Comparison of ENCODE assay signal across 8 cellular contexts in the genomic region with DNA sequence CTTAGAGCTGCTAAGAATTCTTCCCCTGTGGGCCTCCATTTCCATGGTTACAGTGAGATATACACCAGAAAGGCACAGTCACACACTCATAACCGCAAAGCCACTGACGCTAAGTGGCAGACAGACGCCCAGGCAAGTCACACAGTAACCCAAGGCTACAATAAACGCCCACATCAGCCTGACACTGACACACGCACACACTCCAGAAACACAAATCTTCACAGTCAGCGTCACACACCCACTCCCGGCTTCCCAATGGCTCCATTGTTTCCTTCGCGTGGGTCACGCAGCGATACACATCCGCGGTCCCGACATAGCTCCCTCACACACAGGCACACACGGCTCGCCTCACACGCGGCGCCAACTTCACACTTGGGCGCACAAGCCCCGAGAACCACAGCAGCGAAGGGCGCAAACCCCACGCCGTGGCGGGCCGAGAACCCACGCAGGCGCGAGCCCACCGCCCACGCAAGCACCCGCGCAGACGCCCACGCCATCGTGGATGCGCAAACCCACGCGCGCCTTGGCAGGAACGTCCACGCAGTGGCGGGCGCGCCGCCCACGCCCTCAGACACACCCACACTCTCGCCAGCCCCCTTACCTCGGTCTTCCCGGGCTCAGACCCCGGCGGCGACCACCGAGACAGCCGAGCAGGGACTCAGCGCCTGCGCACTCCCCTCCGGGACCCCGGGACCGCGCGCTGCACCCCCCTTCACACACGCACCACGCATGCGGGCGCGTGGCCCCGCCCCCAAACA. TPM values are rescaled to one million over a fixed set of nuclear protein-coding genes. Genes with fewer than 3 reads are reported as not detected.
DNase-seq lines count a peak whose midpoint lies in the region; ATAC-seq, FAIRE-seq and TF ChIP-seq lines count a peak whose summit lies in the region.

A gene (minus strand): TSS at position 675 of the 758 bp plus-strand sequence. CDS start 14,975 bp downstream, outside the sequence.

- H3K4me1 ChIP-seq in SJCRH30: no peaks in the 10 kb centered on the region

- peak within 1 kb of the TSS; percentile 27 for H3K27ac Mint-ChIP-seq in central memory CD8-positive, alpha-beta T cell (ENCODE audit: low read depth)

- H3K27me3 ChIP-seq in SJCRH30: no peaks in the 10 kb centered on the region

- peaks cover 6% of the 10 kb centered on the region for H3K36me3 ChIP-seq in SJCRH30

- H3K27me3 Mint-ChIP-seq in central memory CD8-positive, alpha-beta T cell: peaks cover 10% of the 10 kb centered on the region

- H3K4me3 ChIP-seq in SJCRH30: peak within 1 kb of the TSS; percentile 81

- H3K9me3 ChIP-seq in SJCRH30 (replicated peaks): no peaks in the 10 kb centered on the region

- H3K4me3 Mint-ChIP-seq in central memory CD8-positive, alpha-beta T cell: peak within 1 kb of the TSS; percentile 75

- peaks cover 7% of the 10 kb centered on the region for H3K36me3 Mint-ChIP-seq in central memory CD8-positive, alpha-beta T cell (ENCODE audit: insufficient read depth)

- ATAC-seq in central memory CD8-positive, alpha-beta T cell (replicated peaks; ENCODE audit: extremely low read depth, poor library complexity, severe bottlenecking): peak; percentile 48

- no peak for FAIRE-seq in D721Med (lab: Jason Lieb, UNC)

- peak; percentile 9 for DNase-seq in DMS79 (lab: John Stamatoyannopoulos, UW)
- DNase-seq in SJCRH30: peak; percentile 20 to 36
- no peak for DNase-seq in central memory CD8-positive, alpha-beta T cell (ENCODE audit: low spot score in 2 of 2)
- peak; percentile 90 for DNase-seq in left kidney (ENCODE audit: low read depth, low spot score)
- DNase-seq in stimulated activated CD4-positive, alpha-beta T cell treated with anti-CD3 and anti-CD28 coated beads, TNF-alpha, amount 100 ng/mL, for 48 hours (ENCODE audit: low read depth in 3 of 3): peak in 2 of 3 donors; percentile 2 to 5
- DNase-seq in NCI-H2081 treated with DMSO at 0.1 percent for 48 hours (lab: John Stamatoyannopoulos, UW): no peak
- DNase-seq in D721Med (ENCODE audit: insufficient read length, low spot score): no peak
- no peak for DNase-seq in NCI-H1694 treated with DMSO at 0.1 percent for 48 hours (lab: John Stamatoyannopoulos, UW)

- H3K27ac ChIP-seq in SJCRH30: peak within 1 kb of the TSS; percentile 80

- TF ChIP-seq CTCF in D721Med (IDR thresholded peaks at IDR 0.05; ENCODE audit: insufficient read depth, missing control alignments): no peak

- peaks cover 40% of the 10 kb centered on the region for H3K9me3 Mint-ChIP-seq in central memory CD8-positive, alpha-beta T cell

- H3K4me1 Mint-ChIP-seq in central memory CD8-positive, alpha-beta T cell: peaks cover 10% of the 10 kb centered on the region

RNA-seq across cellular contexts. Expression of the gene that starts here (rescaled TPM):
- 8.7 and 10.3 TPM in 2 replicates for total RNA-seq in SJCRH30 (2014; rRNA removed; shearing (Covaris generic))

Comparison
In these comparisons a context has a peak if more than half of its experiments do, and no peak if none do; other contexts are left out.
1. DNase-seq: peak in DMS79 (single experiment), SJCRH30 (2 of 2), left kidney (single experiment) and stimulated activated CD4-positive, alpha-beta T cell treated with anti-CD3 and anti-CD28 coated beads, TNF-alpha, amount 100 ng/mL, for 48 hours (2 of 3); none in central memory CD8-positive, alpha-beta T cell (0 of 2), NCI-H2081 treated with DMSO at 0.1 percent for 48 hours (single experiment), D721Med (single experiment) and NCI-H1694 treated with DMSO at 0.1 percent for 48 hours (single experiment).